Comparison of ENCODE assay signal across 32 cellular contexts in genomic region chr6:135972586-135972985, GRCh38.
"Had no signal": no experiment of that assay in that cellular context is flagged by ENCODE, and none has a peak within 500 bp of the region (broad histone marks: within the 10 kb centered on the region; RNA-seq: fewer than 3 reads in every experiment).

No MANE protein-coding gene starts in this region.

- H3K4me3 ChIP-seq: neural progenitor cell, ovary, psoas muscle, right lobe of liver, sigmoid colon, skin epidermis, smooth muscle cell, spleen, suprapubic skin, testis, tibial artery, transverse colon, upper lobe of right lung, uterus had no signal

- H3K36me3 ChIP-seq: neural progenitor cell, ovary, right lobe of liver, sigmoid colon, spleen, suprapubic skin, tibial artery, transverse colon, upper lobe of right lung, uterus had no signal

- H3K27ac Mint-ChIP-seq: naive B cell; naive thymus-derived CD8-positive, alpha-beta T cell; natural killer cell treated with Interleukin-12 subunit alpha and Interleukin-12 subunit beta and Interleukin-15 and Interleukin-18, amount 100 ng/mL, for 72 hours; neural progenitor cell; progenitor cell of endocrine pancreas; stimulated activated effector memory CD8-positive, alpha-beta T cell treated with anti-CD3 and anti-CD28 coated beads, Interleukin-12 subunit alpha, Interleukin-12 subunit beta, amount 100 ng/mL, for 72 hours; stimulated activated naive B cell treated with anti-CD40 and anti-IgM and Interleukin-4, amounts not matched to agents 10 μg/mL and 1 μg/mL and 100 μg/mL, for 72 hours; stimulated activated naive CD8-positive, alpha-beta T cell treated with anti-CD3 and anti-CD28 coated beads, Interleukin-15, amount 100 ng/mL, for 72 hours; type B pancreatic cell had no signal

- DNase-seq: naive B cell; naive thymus-derived CD8-positive, alpha-beta T cell; occipital lobe; ovary; posterior cingulate gyrus; psoas muscle; right cardiac atrium; right lobe of liver; sigmoid colon; spleen; stimulated activated CD4-positive, alpha-beta T cell treated with anti-CD3 and anti-CD28 coated beads, Interleukin-12 subunit alpha, Interleukin-12 subunit beta, amount 100 ng/mL, for 4 hours; stimulated activated CD4-positive, alpha-beta T cell treated with anti-CD3 and anti-CD28 coated beads, Interleukin-2, amount 100 ng/mL, for 24 hours; stimulated activated CD4-positive, alpha-beta T cell treated with anti-CD3 and anti-CD28 coated beads, Interleukin-2, amount 100 ng/mL, for 48 hours; stimulated activated CD4-positive, alpha-beta T cell treated with anti-CD3 and anti-CD28 coated beads, Interleukin-4, amount 100 ng/mL, for 24 hours; stimulated activated naive B cell treated with anti-CD40 and anti-IgM and Interleukin-4, amounts not matched to agents 10 μg/mL and 1 μg/mL and 100 μg/mL, for 72 hours; stimulated activated naive CD8-positive, alpha-beta T cell treated with anti-CD3 and anti-CD28 coated beads, Interleukin-15, amount 100 ng/mL, for 72 hours; stimulated activated naive CD8-positive, alpha-beta T cell treated with anti-CD3 and anti-CD28 coated beads, Interleukin-15, Interleukin-2, amounts not matched to agents 100 U/mL and 50 U/mL, for 24 hours; substantia nigra; testis; tibial artery; transverse colon; upper lobe of right lung; uterus had no signal

- H3K9me3 Mint-ChIP-seq: natural killer cell treated with Interleukin-12 subunit alpha and Interleukin-12 subunit beta and Interleukin-15 and Interleukin-18, amount 100 ng/mL, for 72 hours; neural progenitor cell; stimulated activated effector memory CD8-positive, alpha-beta T cell treated with anti-CD3 and anti-CD28 coated beads, Interleukin-12 subunit alpha, Interleukin-12 subunit beta, amount 100 ng/mL, for 72 hours; stimulated activated naive CD8-positive, alpha-beta T cell treated with anti-CD3 and anti-CD28 coated beads, Interleukin-15, amount 100 ng/mL, for 72 hours had no signal

- H3K27ac ChIP-seq: neural progenitor cell, ovary, parathyroid adenoma, psoas muscle, right lobe of liver, sigmoid colon, spleen, suprapubic skin, testis, tibial artery, transverse colon, upper lobe of right lung, uterus had no signal

- H3K27me3 ChIP-seq: neural progenitor cell, ovary, right lobe of liver, sigmoid colon, spleen, suprapubic skin, testis, tibial artery, transverse colon, upper lobe of right lung, uterus had no signal

- H3K36me3 Mint-ChIP-seq: natural killer cell treated with Interleukin-12 subunit alpha and Interleukin-12 subunit beta and Interleukin-15 and Interleukin-18, amount 100 ng/mL, for 72 hours; neural progenitor cell; stimulated activated effector memory CD8-positive, alpha-beta T cell treated with anti-CD3 and anti-CD28 coated beads, Interleukin-12 subunit alpha, Interleukin-12 subunit beta, amount 100 ng/mL, for 72 hours; type B pancreatic cell had no signal

- H3K4me3 Mint-ChIP-seq: naive B cell; naive thymus-derived CD8-positive, alpha-beta T cell; natural killer cell treated with Interleukin-12 subunit alpha and Interleukin-12 subunit beta and Interleukin-15 and Interleukin-18, amount 100 ng/mL, for 72 hours; neural progenitor cell; stimulated activated effector memory CD8-positive, alpha-beta T cell treated with anti-CD3 and anti-CD28 coated beads, Interleukin-12 subunit alpha, Interleukin-12 subunit beta, amount 100 ng/mL, for 72 hours; stimulated activated naive B cell treated with anti-CD40 and anti-IgM and Interleukin-4, amounts not matched to agents 10 μg/mL and 1 μg/mL and 100 μg/mL, for 72 hours; stimulated activated naive CD8-positive, alpha-beta T cell treated with anti-CD3 and anti-CD28 coated beads, Interleukin-15, amount 100 ng/mL, for 72 hours; type B pancreatic cell had no signal

- H3K27me3 Mint-ChIP-seq: naive B cell; progenitor cell of endocrine pancreas; stimulated activated naive B cell treated with anti-CD40 and anti-IgM and Interleukin-4, amounts not matched to agents 10 μg/mL and 1 μg/mL and 100 μg/mL, for 72 hours; stimulated activated naive CD8-positive, alpha-beta T cell treated with anti-CD3 and anti-CD28 coated beads, Interleukin-15, amount 100 ng/mL, for 72 hours; type B pancreatic cell had no signal

- H3K4me1 ChIP-seq: neural progenitor cell, parathyroid adenoma, psoas muscle, right lobe of liver, sigmoid colon, spleen, suprapubic skin, testis, tibial artery, transverse colon, upper lobe of right lung, uterus had no signal

- H3K4me1 Mint-ChIP-seq: naive thymus-derived CD8-positive, alpha-beta T cell; neural progenitor cell; stimulated activated effector memory CD8-positive, alpha-beta T cell treated with anti-CD3 and anti-CD28 coated beads, Interleukin-12 subunit alpha, Interleukin-12 subunit beta, amount 100 ng/mL, for 72 hours; stimulated activated naive CD8-positive, alpha-beta T cell treated with anti-CD3 and anti-CD28 coated beads, Interleukin-15, amount 100 ng/mL, for 72 hours had no signal

- H3K9me3 ChIP-seq: ovary, psoas muscle, right lobe of liver, sigmoid colon, spleen, suprapubic skin, testis, tibial artery, transverse colon, upper lobe of right lung, uterus had no signal
